Comparison of ENCODE assay signal across 9 cellular contexts in genomic region chr3:183287301-183287971, GRCh38. TPM values are rescaled to one million over a fixed set of nuclear protein-coding genes. Genes with fewer than 3 reads are reported as not detected.
DNase-seq lines count a peak whose midpoint lies in the region; ATAC-seq and TF ChIP-seq lines count a peak whose summit lies in the region.
"Had no signal": no experiment of that assay in that cellular context is flagged by ENCODE, and none has a peak within 500 bp of the region (broad histone marks: within the 10 kb centered on the region; RNA-seq: fewer than 3 reads in every experiment).

No MANE protein-coding gene starts in this region.

- H3K4me1 Mint-ChIP-seq in effector memory CD8-positive, alpha-beta T cell (ENCODE audit: low read depth in 2 of 2): peaks cover 13 to 18% of the 10 kb centered on the region in 2 donors

- H3K36me3 ChIP-seq in trophoblast cell (ENCODE audit: control insufficient read depth in 1 of 2, insufficient read depth in 2 of 2, low read length in 2 of 2): no peaks in the 10 kb centered on the region

- TF ChIP-seq CTCF in RWPE1 (conservative IDR thresholded peaks at IDR 0.05; ENCODE audit: low read depth): no peak

- no peaks in the 10 kb centered on the region for H3K9me3 ChIP-seq in trophoblast cell (ENCODE audit: insufficient read depth, low read depth, low read length)

- no peak overlapping the region for H2BK120ac ChIP-seq in trophoblast cell (ENCODE audit: insufficient read depth, low read length, poor library complexity)

- no peak overlapping the region for H3K9ac ChIP-seq in trophoblast cell (ENCODE audit: low read length)

- H2BK5ac ChIP-seq in trophoblast cell (ENCODE audit: low read depth, low read length, poor library complexity): no peak overlapping the region

- no peaks in the 10 kb centered on the region for H3K79me2 ChIP-seq in trophoblast cell (ENCODE audit: control insufficient read depth, insufficient read depth, low read length, poor library complexity)

- no peaks in the 10 kb centered on the region for H3K27me3 ChIP-seq in trophoblast cell (ENCODE audit: insufficient read depth, low read length)

- peak overlapping the region in 1 of 2 donors; percentile 28 for H3K4me3 Mint-ChIP-seq in effector memory CD8-positive, alpha-beta T cell

- peak overlapping the region; percentile 96 to 97 for H3K27ac Mint-ChIP-seq in effector memory CD8-positive, alpha-beta T cell

- no peak overlapping the region for H3K4me3 ChIP-seq in trophoblast cell (ENCODE audit: low read depth, low read length)

- H3K27ac ChIP-seq in RWPE1: peak overlapping the region; percentile 23; the same call in 1 of the 2 replicates
- H3K27ac ChIP-seq in trophoblast cell (ENCODE audit: low read depth, low read length): no peak overlapping the region

- H3K27me3 Mint-ChIP-seq in effector memory CD8-positive, alpha-beta T cell: no peaks in the 10 kb centered on the region
- H3K27me3 Mint-ChIP-seq: activated naive CD8-positive, alpha-beta T cell treated with anti-CD3 and anti-CD28 coated beads, Interleukin-2, amount 10 ng/mL, durations not matched to agents 7 days and 5 days had no signal

- DNase-seq in GM03348 (ENCODE audit: low spot score): peak; percentile 82
- DNase-seq in RWPE1 (ENCODE audit: low spot score): peak; percentile 68
- DNase-seq in effector memory CD8-positive, alpha-beta T cell: no peak
- DNase-seq in trophoblast cell: no peak
- DNase-seq in ecto neural progenitor cell (ENCODE audit: low spot score): no peak
- no peak for DNase-seq in NCI-H2227 treated with DMSO at 0.1 percent for 48 hours (lab: John Stamatoyannopoulos, UW)
- DNase-seq in AML-193 (lab: John Stamatoyannopoulos, UW): no peak
- DNase-seq: activated naive CD8-positive, alpha-beta T cell treated with anti-CD3 and anti-CD28 coated beads, Interleukin-2, amount 10 ng/mL, durations not matched to agents 7 days and 5 days had no signal

- no peak overlapping the region for H4K12ac ChIP-seq in trophoblast cell (ENCODE audit: low read depth, low read length)

- CTCF ChIA-PET in RWPE1 (lab: Yijun Ruan, JAX): interaction anchor here (1.0 to 2.0 kb wide), 2 partner anchors 15 to 103 kb away, joined by 3 to 4 read pairs; no protein-coding TSS in a partner anchor

- H2AK5ac ChIP-seq in trophoblast cell (ENCODE audit: low read length): no peak overlapping the region

- ATAC-seq in effector memory CD8-positive, alpha-beta T cell (replicated peaks): no peak
- ATAC-seq in HG02571 (IDR thresholded peaks at IDR 0.05; ENCODE audit: unreplicated experiment): no peak

- H3K4ac ChIP-seq in trophoblast cell (ENCODE audit: low read depth, low read length): no peak overlapping the region

- H2BK12ac ChIP-seq in trophoblast cell (ENCODE audit: low read length): peak overlapping the region; percentile 40

- no peak overlapping the region for H3K23ac ChIP-seq in trophoblast cell (ENCODE audit: low read length)

- H2AFZ ChIP-seq in trophoblast cell (ENCODE audit: insufficient read depth, low read length, poor library complexity): no peak overlapping the region

- no peak overlapping the region for H4K91ac ChIP-seq in trophoblast cell (ENCODE audit: low read depth, low read length)

- WGBS in trophoblast cell (ENCODE audit: extremely low coverage, insufficient coverage, insufficient read length): no CpG with 5 or more reads among the region's 9 CpGs

- H3K4me2 ChIP-seq in trophoblast cell (ENCODE audit: low read length): no peak overlapping the region

- no peaks in the 10 kb centered on the region for H3K9me3 Mint-ChIP-seq in effector memory CD8-positive, alpha-beta T cell
- H3K9me3 Mint-ChIP-seq: activated naive CD8-positive, alpha-beta T cell treated with anti-CD3 and anti-CD28 coated beads, Interleukin-2, amount 10 ng/mL, durations not matched to agents 7 days and 5 days had no signal

- H3K79me1 ChIP-seq in trophoblast cell (ENCODE audit: low read length): peaks cover 2% of the 10 kb centered on the region

- H3K4me1 ChIP-seq in trophoblast cell (ENCODE audit: control insufficient read depth in 1 of 2, insufficient read depth in 2 of 2, low read length in 2 of 2): peaks cover 2 to 5% of the 10 kb centered on the region in 2 experiments

- POLR2A ChIA-PET in RWPE1 (lab: Yijun Ruan, JAX; ENCODE audit: low non-redundant PET): no interaction called here

- H3K14ac ChIP-seq in trophoblast cell (ENCODE audit: low read length): no peak overlapping the region

- H3K36me3 Mint-ChIP-seq in effector memory CD8-positive, alpha-beta T cell (ENCODE audit: insufficient read depth): peaks cover 5% of the 10 kb centered on the region

- no peak overlapping the region for H4K8ac ChIP-seq in trophoblast cell (ENCODE audit: low read depth, low read length)

- H3K18ac ChIP-seq in trophoblast cell (ENCODE audit: low read length): no peak overlapping the region

RNA-seq across cellular contexts. Expression of gene B3GNT5, which starts 34.4 kb away (rescaled TPM):
- polyA plus RNA-seq in trophoblast cell (2013): 34.5 and 36.5 TPM in 2 replicates

Comparison
In these comparisons a context has a peak if more than half of its experiments do, and no peak if none do; other contexts are left out.
1. DNase-seq: peak in GM03348 (single experiment) and RWPE1 (single experiment); none in effector memory CD8-positive, alpha-beta T cell (0 of 3), trophoblast cell (0 of 2), ecto neural progenitor cell (single experiment), NCI-H2227 treated with DMSO at 0.1 percent for 48 hours (single experiment) and AML-193 (0 of 2).